8 cellular contexts compared by ENCODE assay signal in the genomic region with DNA sequence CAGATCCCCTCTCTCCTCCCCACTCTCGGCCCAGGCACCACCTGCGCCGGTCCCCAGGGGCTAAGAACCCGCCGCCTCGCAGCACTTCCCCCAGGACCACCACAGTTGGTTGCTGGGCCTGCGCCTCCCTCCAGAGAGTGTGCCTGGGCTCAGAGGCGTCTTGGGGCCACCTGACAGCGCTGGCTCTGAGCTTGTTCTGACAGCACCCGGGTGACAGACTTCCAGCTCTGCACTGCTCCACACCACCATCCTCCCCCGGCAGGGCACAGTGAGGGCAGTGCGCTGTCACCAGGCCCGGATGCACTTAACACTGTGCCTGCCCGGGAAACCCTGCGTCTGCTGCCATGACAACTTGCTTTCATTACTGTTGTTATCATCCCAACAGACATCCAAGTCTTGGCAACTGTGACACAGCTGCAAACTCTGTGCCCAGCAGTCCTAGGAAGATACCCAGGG. TPM values are rescaled to one million over a fixed set of nuclear protein-coding genes. Genes with fewer than 3 reads are reported as not detected.
DNase-seq lines count a peak whose midpoint lies in the region; FAIRE-seq and TF ChIP-seq lines count a peak whose summit lies in the region.

No MANE protein-coding gene starts in this region.

- peak overlapping the region; percentile 54 for H2AK5ac ChIP-seq in neuronal stem cell (ENCODE audit: low read depth, low read length)

- no peaks in the 10 kb centered on the region for H3K27me3 ChIP-seq in endodermal cell (ENCODE audit: control insufficient read depth, insufficient read depth, low read length, poor library complexity, severe bottlenecking)
- no peaks in the 10 kb centered on the region for H3K27me3 ChIP-seq in neuronal stem cell (ENCODE audit: control insufficient read depth in 3 of 3, insufficient read depth in 3 of 3, low read depth in 1 of 3, low read length in 3 of 3)

- peaks cover 8% of the 10 kb centered on the region for H3K36me3 Mint-ChIP-seq in endodermal cell (ENCODE audit: low read depth)

- H3K27me3 Mint-ChIP-seq in endodermal cell (ENCODE audit: insufficient read depth): no peaks in the 10 kb centered on the region

- H3K9me3 ChIP-seq in endodermal cell (ENCODE audit: control insufficient read depth, low read length) (no peaks in the 10 kb centered on the region), neuronal stem cell (replicated peaks in 1 of 2; ENCODE audit: control insufficient read depth in 2 of 2, insufficient read depth in 1 of 2, low read depth in 1 of 2, low read length in 2 of 2) (no peaks in the 10 kb centered on the region)

- H3K4me1 ChIP-seq in endodermal cell (ENCODE audit: control insufficient read depth, insufficient read depth, low read length) (no peaks in the 10 kb centered on the region), neuronal stem cell (ENCODE audit: control insufficient read depth in 2 of 2, insufficient read depth in 1 of 2, low read depth in 1 of 2, low read length in 2 of 2) (peaks cover 1 to 13% of the 10 kb centered on the region in 2 donors)

- no peak overlapping the region for H3K4me3 Mint-ChIP-seq in endodermal cell

- H2AFZ ChIP-seq in neuronal stem cell (ENCODE audit: low read length): no peak overlapping the region

- H2BK12ac ChIP-seq in neuronal stem cell (ENCODE audit: low read length): no peak overlapping the region

- no peak overlapping the region for H2BK120ac ChIP-seq in neuronal stem cell (ENCODE audit: low read depth, low read length)

- no peaks in the 10 kb centered on the region for H3K9me3 Mint-ChIP-seq in endodermal cell

- WGBS in endodermal cell (ENCODE audit: insufficient coverage in 1 of 2, insufficient read length in 1 of 2), 2 experiments: 80 to 93% methylated on average over 5 to 15 of the region's 15 CpGs
- no CpG with 5 or more reads among the region's 15 CpGs for WGBS in neuronal stem cell (ENCODE audit: extremely low coverage in 2 of 2, insufficient read length in 2 of 2, insufficient replicate concordance in 1 of 2), 2 donors

- peaks cover 5% of the 10 kb centered on the region for H3K79me1 ChIP-seq in neuronal stem cell (ENCODE audit: low read depth, low read length)

- H3K9ac ChIP-seq in endodermal cell (ENCODE audit: extremely low read depth, low read length, poor library complexity, severe bottlenecking) (no peak overlapping the region), neuronal stem cell (ENCODE audit: low read depth, low read length, poor library complexity) (peak overlapping the region; percentile 72)

- no peak for TF ChIP-seq POLR2A in GM12892 (IDR thresholded peaks at IDR 0.05; ENCODE audit: low read depth, low read length)

- TF ChIP-seq CTCF in endodermal cell (conservative IDR thresholded peaks at IDR 0.05): no peak

- H3K4me2 ChIP-seq in neuronal stem cell (ENCODE audit: insufficient read depth, low read length, poor library complexity, severe bottlenecking): no peak overlapping the region

- H2BK15ac ChIP-seq in neuronal stem cell (ENCODE audit: low read length): no peak overlapping the region

- no peak overlapping the region for H3K14ac ChIP-seq in neuronal stem cell (ENCODE audit: low read length)

- no peak overlapping the region for H3K27ac Mint-ChIP-seq in endodermal cell

- no peak overlapping the region for H4K91ac ChIP-seq in neuronal stem cell (ENCODE audit: low read depth, low read length, poor library complexity)

- H3K27ac ChIP-seq in endodermal cell (ENCODE audit: low read depth, low read length): peak overlapping the region; percentile 70
- H3K27ac ChIP-seq in neuronal stem cell (replicated peaks; ENCODE audit: low read length): no peak overlapping the region

- H3K4ac ChIP-seq in neuronal stem cell (ENCODE audit: low read length): no peak overlapping the region

- DNase-seq in GM12892 (ENCODE audit: insufficient read length) (no peak), LHCN-M2 (ENCODE audit: low read depth) (peak; percentile 34), endodermal cell (no peak), neuronal stem cell (ENCODE audit: low spot score) (no peak), NCI-H2029 treated with DMSO at 0.1 percent for 48 hours (lab: John Stamatoyannopoulos, UW) (no peak), HPDE6-E6E7 (ENCODE audit: extremely low spot score) (no peak), NCI-H82 treated with DMSO at 0.1 percent for 48 hours (lab: John Stamatoyannopoulos, UW; ENCODE audit: unreplicated experiment) (no peak)
- peak; percentile 77 for DNase-seq in activated CD4-positive, alpha-beta T cell treated with anti-CD3 and anti-CD28 coated beads for 48 hours

- no peak overlapping the region for H3K18ac ChIP-seq in neuronal stem cell (ENCODE audit: low read length)

- H4K8ac ChIP-seq in neuronal stem cell (ENCODE audit: low read depth, low read length): no peak overlapping the region

- H3K4me3 ChIP-seq in endodermal cell (ENCODE audit: low read length) (no peak overlapping the region), neuronal stem cell (ENCODE audit: low read length in 2 of 2) (no peak overlapping the region)

- no peak overlapping the region for H3K23ac ChIP-seq in neuronal stem cell (ENCODE audit: low read depth, low read length, poor library complexity)

- FAIRE-seq in GM12892 (lab: Jason Lieb, UNC): peak; percentile 66

- H3K36me3 ChIP-seq in endodermal cell (ENCODE audit: control insufficient read depth, insufficient read depth, low read length) (no peaks in the 10 kb centered on the region), neuronal stem cell (replicated peaks in 1 of 2; ENCODE audit: control insufficient read depth in 2 of 2, insufficient read depth in 2 of 2, low read length in 2 of 2) (no peaks in the 10 kb centered on the region)

- no peak overlapping the region for H2BK5ac ChIP-seq in neuronal stem cell (ENCODE audit: low read length)

- no peaks in the 10 kb centered on the region for H3K4me1 Mint-ChIP-seq in endodermal cell

RNA-seq across cellular contexts. Expression of gene BRF1, which starts 6.6 kb away (rescaled TPM):
- polyA plus RNA-seq in GM12892 (2012; ENCODE audit: missing spikeins): 6.4 TPM
- total RNA-seq in LHCN-M2 (2014; rRNA removed): 28.2 and 30.1 TPM in 2 replicates
- polyA plus RNA-seq in LHCN-M2 (2012): 13.6 TPM
- total RNA-seq in endodermal cell: 10 to 100 TPM; 37.0 to 44.5 TPM
- polyA plus RNA-seq in endodermal cell (2013, experiment 1 of 2): 23.9 TPM
- 21.8 TPM for polyA plus RNA-seq in endodermal cell (2013, experiment 2 of 2)
- 14.0 TPM for polyA plus RNA-seq in neuronal stem cell (2013, experiment 1 of 2)
- 14.3 TPM for polyA plus RNA-seq in neuronal stem cell (2013, experiment 2 of 2)

RNA-seq across cellular contexts. Expression of gene PACS2, which starts 20.4 kb away (rescaled TPM):
- polyA plus RNA-seq in GM12892 (2012; ENCODE audit: missing spikeins): 8.5 TPM
- total RNA-seq in LHCN-M2 (2014; rRNA removed): 39.6 and 45.3 TPM in 2 replicates
- 38.8 TPM for polyA plus RNA-seq in LHCN-M2 (2012)
- 100 to 1,000 TPM; 117 to 121 TPM for total RNA-seq in endodermal cell
- polyA plus RNA-seq in endodermal cell (2013, experiment 1 of 2): 83.2 TPM
- polyA plus RNA-seq in endodermal cell (2013, experiment 2 of 2): 79.9 TPM
- 33.5 TPM for polyA plus RNA-seq in neuronal stem cell (2013, experiment 1 of 2)
- polyA plus RNA-seq in neuronal stem cell (2013, experiment 2 of 2): 32.3 TPM

RNA-seq across cellular contexts. Expression of gene BTBD6, which starts 45.8 kb away (rescaled TPM):
- 25.8 TPM for polyA plus RNA-seq in GM12892 (2012; ENCODE audit: missing spikeins)
- total RNA-seq in LHCN-M2 (2014; rRNA removed) (45.1 and 54.7 TPM in 2 replicates), endodermal cell (10 to 100 TPM; 21.8 to 26.9 TPM)
- polyA plus RNA-seq in LHCN-M2 (2012): 49.0 TPM
- polyA plus RNA-seq in endodermal cell (2013, experiment 1 of 2): 29.0 TPM
- polyA plus RNA-seq in endodermal cell (2013, experiment 2 of 2): 27.7 TPM
- 10.8 TPM for polyA plus RNA-seq in neuronal stem cell (2013, experiment 1 of 2)
- polyA plus RNA-seq in neuronal stem cell (2013, experiment 2 of 2): 10.4 TPM

Comparison
In these comparisons a context has a peak if more than half of its experiments do, and no peak if none do; other contexts are left out.
1. DNase-seq: peak in LHCN-M2 (single experiment) and activated CD4-positive, alpha-beta T cell treated with anti-CD3 and anti-CD28 coated beads for 48 hours (single experiment); none in GM12892 (single experiment), endodermal cell (single experiment), neuronal stem cell (single experiment), NCI-H2029 treated with DMSO at 0.1 percent for 48 hours (single experiment), HPDE6-E6E7 (single experiment) and NCI-H82 treated with DMSO at 0.1 percent for 48 hours (single experiment).